25 cellular contexts compared by ENCODE assay signal in genomic region chr1:228756457-228756856, GRCh38.
"Had no signal": no experiment of that assay in that cellular context is flagged by ENCODE, and none has a peak within 500 bp of the region (broad histone marks: within the 10 kb centered on the region; RNA-seq: fewer than 3 reads in every experiment).

No MANE protein-coding gene starts in this region.

- H3K27ac Mint-ChIP-seq: dendritic cell treated with granulocyte-macrophage colony-stimulating factor and Interleukin-4, amounts not matched to agents 40 ng/mL and 50 ng/mL, for 4 days; effector memory CD8-positive, alpha-beta T cell; endodermal cell had no signal

- H3K27me3 ChIP-seq: colonic mucosa, esophagus muscularis mucosa had no signal

- H3K4me1 ChIP-seq: colonic mucosa, esophagus squamous epithelium, foreskin keratinocyte, gastrocnemius medialis had no signal

- H3K4me3 ChIP-seq: colonic mucosa, coronary artery, dorsolateral prefrontal cortex, esophagus muscularis mucosa, esophagus squamous epithelium, gastrocnemius medialis, gastroesophageal sphincter, heart left ventricle, heart right ventricle had no signal

- DNase-seq: colonic mucosa; cortex of kidney; dermis blood vessel endothelial cell; dorsolateral prefrontal cortex; effector CD4-positive, alpha-beta T cell; effector CD8-positive, alpha-beta T cell; effector memory CD4-positive, alpha-beta T cell; effector memory CD8-positive, alpha-beta T cell; endodermal cell; erythroblast; esophagus squamous epithelium; foreskin fibroblast; foreskin keratinocyte; foreskin melanocyte; gastrocnemius medialis; glutamatergic neuron; head of caudate nucleus; heart left ventricle; heart right ventricle had no signal

- H3K27ac ChIP-seq: colonic mucosa, coronary artery, dorsolateral prefrontal cortex, epithelial cell of prostate, esophagus muscularis mucosa, esophagus squamous epithelium, foreskin keratinocyte, gastrocnemius medialis, gastroesophageal sphincter, heart left ventricle, heart right ventricle had no signal

- ATAC-seq: effector memory CD8-positive, alpha-beta T cell; esophagus mucosa; foreskin keratinocyte; gastrocnemius medialis; gastroesophageal sphincter; heart left ventricle; heart right ventricle had no signal

- H3K9me3 ChIP-seq: colonic mucosa, esophagus muscularis mucosa, esophagus squamous epithelium, gastrocnemius medialis, gastroesophageal sphincter, heart left ventricle, heart right ventricle had no signal

- H3K9me3 Mint-ChIP-seq: dendritic cell treated with granulocyte-macrophage colony-stimulating factor and Interleukin-4, amounts not matched to agents 40 ng/mL and 50 ng/mL, for 4 days had no signal

- H3K4me3 Mint-ChIP-seq: dendritic cell treated with granulocyte-macrophage colony-stimulating factor and Interleukin-4, amounts not matched to agents 40 ng/mL and 50 ng/mL, for 4 days; effector memory CD8-positive, alpha-beta T cell; endodermal cell had no signal

- H3K36me3 ChIP-seq: colonic mucosa, esophagus muscularis mucosa, esophagus squamous epithelium, gastrocnemius medialis, gastroesophageal sphincter, heart left ventricle, heart right ventricle had no signal
